Comparison of ENCODE assay signal across 3 cellular contexts in genomic region chr19:31402529-31402928, GRCh38.
A peak's percentile ranks its signal among the peaks of the same experiment; 100 is the strongest.
TF ChIP-seq lines count a peak whose summit lies in the region.

No MANE protein-coding gene starts in this region.

TF ChIP-seq in HepG2, 621 proteins besides CTCF, POLR2A, EP300 and RAD21:
- TF ChIP-seq RBM39 (IDR thresholded peaks at IDR 0.05; ENCODE audit: low read depth, low read length, poor library complexity, severe bottlenecking): no peak
- TF ChIP-seq MAFF (IDR thresholded peaks at IDR 0.05; ENCODE audit: low read depth, low read length): peak; percentile 85
- peak; percentile 85 to 87 for TF ChIP-seq MAFK (conservative IDR thresholded peaks at IDR 0.05 in 1 of 2, IDR thresholded peaks at IDR 0.05 in 1 of 2; ENCODE audit: low read length in 2 of 2)

TF ChIP-seq in IMR-90, 13 proteins besides CTCF, POLR2A, EP300 and RAD21:
- TF ChIP-seq FOS (IDR thresholded peaks at IDR 0.05; ENCODE audit: low read depth, low read length) (no peak), MAFK (IDR thresholded peaks at IDR 0.05; ENCODE audit: low read depth, low read length) (peak; percentile 62), CHD1 (IDR thresholded peaks at IDR 0.05; ENCODE audit: low read depth, low read length) (no peak), SMC3 (IDR thresholded peaks at IDR 0.05; ENCODE audit: low read depth, low read length) (no peak), CEBPB (IDR thresholded peaks at IDR 0.05; ENCODE audit: low read depth, low read length) (no peak), MAZ (IDR thresholded peaks at IDR 0.05; ENCODE audit: borderline replicate concordance, low read depth, low read length) (no peak), ELK1 (IDR thresholded peaks at IDR 0.05; ENCODE audit: borderline replicate concordance, low read depth, low read length) (no peak), NFE2L2 (IDR thresholded peaks at IDR 0.05; ENCODE audit: low read depth, low read length) (no peak), RCOR1 (IDR thresholded peaks at IDR 0.05; ENCODE audit: insufficient replicate concordance, low read length) (no peak)

TF ChIP-seq in H1, 55 proteins besides CTCF, POLR2A, EP300 and RAD21:
- TF ChIP-seq CBX8 (IDR thresholded peaks at IDR 0.05; ENCODE audit: borderline replicate concordance, low read depth, low read length) (no peak), MAFK (IDR thresholded peaks at IDR 0.05; ENCODE audit: low read depth, low read length) (peak; percentile 42; the same call in 1 of the 2 replicates), SAP30 (IDR thresholded peaks at IDR 0.05; ENCODE audit: insufficient read depth, insufficient replicate concordance, low read length) (no peak), TAF1 (IDR thresholded peaks at IDR 0.05; ENCODE audit: low read depth, low read length) (no peak), RXRA (IDR thresholded peaks at IDR 0.05; ENCODE audit: insufficient read depth, low read depth, low read length) (no peak), GTF2F1 (IDR thresholded peaks at IDR 0.05; ENCODE audit: borderline replicate concordance, low read depth, low read length) (no peak)
